9 cellular contexts compared by ENCODE assay signal in the genomic region with DNA sequence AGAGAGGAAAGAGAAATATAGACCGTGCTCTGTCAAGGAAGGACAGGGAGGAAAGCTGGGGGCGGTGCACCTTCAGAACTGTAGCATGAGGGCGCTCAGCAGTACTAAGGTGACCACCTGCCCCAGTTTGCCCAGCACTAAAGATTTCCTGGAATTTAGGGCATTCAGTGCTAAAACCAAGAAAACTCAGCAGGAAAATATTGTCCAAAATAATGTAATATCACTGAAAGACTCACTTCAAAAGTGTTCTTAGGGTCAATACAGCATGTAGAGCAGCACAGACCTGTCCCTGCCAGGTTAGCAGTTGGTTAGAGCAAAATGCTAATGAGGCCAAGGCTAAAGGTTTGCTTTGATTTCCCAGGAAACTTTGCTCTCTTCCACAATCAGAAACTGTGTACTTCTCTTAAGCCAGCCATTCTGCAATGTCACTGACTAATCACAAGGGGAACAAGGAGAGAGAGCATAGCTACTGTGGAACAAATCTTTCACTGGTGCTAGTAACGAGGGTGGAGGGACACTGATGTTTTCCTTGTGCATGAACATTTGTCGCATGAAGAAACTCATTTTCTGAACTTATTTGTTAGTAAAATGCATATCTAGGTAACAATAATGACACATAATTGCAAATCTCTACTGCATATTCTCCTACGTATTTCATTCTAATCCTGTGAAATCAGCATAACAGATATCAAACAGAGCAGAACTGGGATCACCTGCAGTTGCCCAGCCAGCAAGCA. TPM values are rescaled to one million over a fixed set of nuclear protein-coding genes. Genes with fewer than 3 reads are reported as not detected.
DNase-seq lines count a peak whose midpoint lies in the region; ATAC-seq and TF ChIP-seq lines count a peak whose summit lies in the region.
"Had no signal": no experiment of that assay in that cellular context is flagged by ENCODE, and none has a peak within 500 bp of the region (broad histone marks: within the 10 kb centered on the region; RNA-seq: fewer than 3 reads in every experiment).

No MANE protein-coding gene starts in this region.

- H3K27ac Mint-ChIP-seq in activated CD4-positive, alpha-beta memory T cell treated with anti-CD3 and anti-CD28 coated beads, Interleukin-2, amount 10 ng/mL, durations not matched to agents 7 days and 5 days, result no peak overlapping the region

- intact Hi-C loops in left ventricle myocardium inferior (cut with micrococcal nuclease), result no loop called here
- intact Hi-C loops in prostate gland (cut with DNase I), result no loop called here
- intact Hi-C loops in PC-9 (cut with micrococcal nuclease; ENCODE audit: unreplicated experiment), result no loop called here
- intact Hi-C loops in head of caudate nucleus (cut with DNase I), result no loop called here

- H3K36me3 Mint-ChIP-seq in activated CD4-positive, alpha-beta memory T cell treated with anti-CD3 and anti-CD28 coated beads, Interleukin-2, amount 10 ng/mL, durations not matched to agents 7 days and 5 days (ENCODE audit: low read depth), result no peaks in the 10 kb centered on the region

- H3K4me1 ChIP-seq in left ventricle myocardium inferior, result peaks cover 10% of the 10 kb centered on the region
- peaks cover 6% of the 10 kb centered on the region for H3K4me1 ChIP-seq in prostate gland (replicated peaks)
- peaks cover 56% of the 10 kb centered on the region for H3K4me1 ChIP-seq in PC-9 (replicated peaks; ENCODE audit: insufficient read depth)

- H3K4me3 ChIP-seq in GM12864 (ENCODE audit: low read depth, low read length) (no peak overlapping the region), left ventricle myocardium inferior (no peak overlapping the region), prostate gland (no peak overlapping the region), PC-9 (no peak overlapping the region)

- H3K4me2 ChIP-seq in PC-9, result no peak overlapping the region

- no TSS peak for BruUV-seq in PC-9 (replicated peaks; lab: Mats Ljungman, UMichigan)

- H4K20me1 ChIP-seq in PC-9 (ENCODE audit: insufficient read depth), result no peaks in the 10 kb centered on the region

- H3K27me3 ChIP-seq in left ventricle myocardium inferior (ENCODE audit: low read depth) (no peaks in the 10 kb centered on the region), prostate gland (replicated peaks; ENCODE audit: insufficient read depth) (no peaks in the 10 kb centered on the region), PC-9 (ENCODE audit: insufficient read depth, low read depth) (no peaks in the 10 kb centered on the region)

- no peaks in the 10 kb centered on the region for H3K9me2 ChIP-seq in PC-9 (ENCODE audit: insufficient read depth)

- H3K27ac ChIP-seq in left ventricle myocardium inferior (replicated peaks) (peak overlapping the region; percentile 26), prostate gland (peak overlapping the region; percentile 47 to 75), PC-9 (no peak overlapping the region)

- CTCF ChIA-PET in activated CD4-positive, alpha-beta memory T cell treated with anti-CD3 and anti-CD28 coated beads, Interleukin-2, amount 10 ng/mL, durations not matched to agents 7 days and 5 days (lab: Charles Lee), result no interaction called here
- CTCF ChIA-PET in PC-9 (lab: Charles Lee), result no interaction called here

- no peak for DNase-seq in GM12864 (ENCODE audit: low read depth)
- DNase-seq in left ventricle myocardium inferior, result no peak
- no peak for DNase-seq in prostate gland (ENCODE audit: low spot score)
- DNase-seq in T1000 (lab: John Stamatoyannopoulos, UW), result no peak
- DNase-seq in activated CD4-positive, alpha-beta memory T cell treated with anti-CD3 and anti-CD28 coated beads, Interleukin-2, amount 10 ng/mL, durations not matched to agents 7 days and 5 days, result no peak
- DNase-seq in PC-9, result no peak
- DNase-seq in head of caudate nucleus, result no peak
- DNase-seq: NCI-H1930 had no signal

- peaks cover 16% of the 10 kb centered on the region for H3K4me1 Mint-ChIP-seq in activated CD4-positive, alpha-beta memory T cell treated with anti-CD3 and anti-CD28 coated beads, Interleukin-2, amount 10 ng/mL, durations not matched to agents 7 days and 5 days

- no peaks in the 10 kb centered on the region for H3K9me3 ChIP-seq in left ventricle myocardium inferior (replicated peaks)
- no peaks in the 10 kb centered on the region for H3K9me3 ChIP-seq in prostate gland
- H3K9me3 ChIP-seq in PC-9 (ENCODE audit: insufficient read depth, low read depth), result no peaks in the 10 kb centered on the region

- POLR2A ChIA-PET in activated CD4-positive, alpha-beta memory T cell treated with anti-CD3 and anti-CD28 coated beads, Interleukin-2, amount 10 ng/mL, durations not matched to agents 7 days and 5 days (lab: Charles Lee), result no interaction called here
- POLR2A ChIA-PET in PC-9 (lab: Charles Lee; ENCODE audit: unreplicated experiment), result interaction anchor here (0.9 kb wide), 1 partner anchor 102 kb away, joined by 6 read pairs; no protein-coding TSS in a partner anchor

- peak; percentile 82 for ATAC-seq in SK-N-SH treated with all-trans-retinoic acid at 6 μM for 48 hours

- WGBS in prostate gland, result 58% methylated on average over 6 of the region's 6 CpGs

- TF ChIP-seq CTCF in GM12864 (IDR thresholded peaks at IDR 0.05; ENCODE audit: low read depth, low read length, missing control alignments) (peak; percentile 7), left ventricle myocardium inferior (IDR thresholded peaks at IDR 0.05; ENCODE audit: borderline replicate concordance) (peak; percentile 51), prostate gland (IDR thresholded peaks at IDR 0.05) (peak in 1 of 4 experiments; percentile 9), PC-9 (conservative IDR thresholded peaks at IDR 0.05) (no peak)

- H3K27me3 Mint-ChIP-seq in activated CD4-positive, alpha-beta memory T cell treated with anti-CD3 and anti-CD28 coated beads, Interleukin-2, amount 10 ng/mL, durations not matched to agents 7 days and 5 days, result no peaks in the 10 kb centered on the region

- H3K4me3 Mint-ChIP-seq in activated CD4-positive, alpha-beta memory T cell treated with anti-CD3 and anti-CD28 coated beads, Interleukin-2, amount 10 ng/mL, durations not matched to agents 7 days and 5 days, result no peak overlapping the region

- H2AFZ ChIP-seq in PC-9, result no peak overlapping the region

- TF ChIP-seq POLR2A in prostate gland (IDR thresholded peaks at IDR 0.05), result no peak

- no peaks in the 10 kb centered on the region for H3K9me3 Mint-ChIP-seq in activated CD4-positive, alpha-beta memory T cell treated with anti-CD3 and anti-CD28 coated beads, Interleukin-2, amount 10 ng/mL, durations not matched to agents 7 days and 5 days

- H3K36me3 ChIP-seq in left ventricle myocardium inferior (no peaks in the 10 kb centered on the region), prostate gland (no peaks in the 10 kb centered on the region), PC-9 (ENCODE audit: low read depth) (no peaks in the 10 kb centered on the region)

- no peaks in the 10 kb centered on the region for H3K79me2 ChIP-seq in PC-9 (ENCODE audit: low read depth)

- peaks cover 11% of the 10 kb centered on the region; the same call in 1 of the 2 replicates for H3F3A ChIP-seq in PC-9 (ENCODE audit: insufficient read depth, low read depth)

TF ChIP-seq in SK-N-SH treated with all-trans-retinoic acid at 6 μM for 48 hours, 23 proteins besides CTCF, POLR2A, EP300 and RAD21 (continues in another document):
- TF ChIP-seq TCF4 (CRISPR knock-in tag; IDR thresholded peaks at IDR 0.05; ENCODE audit: borderline replicate concordance) (no peak), SNAI2 (CRISPR knock-in tag; IDR thresholded peaks at IDR 0.05) (no peak), CSDC2 (CRISPR knock-in tag; IDR thresholded peaks at IDR 0.05) (no peak), ISL1 (CRISPR knock-in tag; IDR thresholded peaks at IDR 0.05) (no peak)
- TF ChIP-seq, protein P1, sequence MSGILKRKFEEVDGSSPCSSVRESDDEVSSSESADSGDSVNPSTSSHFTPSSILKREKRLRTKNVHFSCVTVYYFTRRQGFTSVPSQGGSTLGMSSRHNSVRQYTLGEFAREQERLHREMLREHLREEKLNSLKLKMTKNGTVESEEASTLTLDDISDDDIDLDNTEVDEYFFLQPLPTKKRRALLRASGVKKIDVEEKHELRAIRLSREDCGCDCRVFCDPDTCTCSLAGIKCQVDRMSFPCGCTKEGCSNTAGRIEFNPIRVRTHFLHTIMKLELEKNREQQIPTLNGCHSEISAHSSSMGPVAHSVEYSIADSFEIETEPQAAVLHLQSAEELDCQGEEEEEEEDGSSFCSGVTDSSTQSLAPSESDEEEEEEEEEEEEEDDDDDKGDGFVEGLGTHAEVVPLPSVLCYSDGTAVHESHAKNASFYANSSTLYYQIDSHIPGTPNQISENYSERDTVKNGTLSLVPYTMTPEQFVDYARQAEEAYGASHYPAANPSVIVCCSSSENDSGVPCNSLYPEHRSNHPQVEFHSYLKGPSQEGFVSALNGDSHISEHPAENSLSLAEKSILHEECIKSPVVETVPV (CRISPR knock-in tag; IDR thresholded peaks at IDR 0.05), result no peak
- TF ChIP-seq, protein P2, sequence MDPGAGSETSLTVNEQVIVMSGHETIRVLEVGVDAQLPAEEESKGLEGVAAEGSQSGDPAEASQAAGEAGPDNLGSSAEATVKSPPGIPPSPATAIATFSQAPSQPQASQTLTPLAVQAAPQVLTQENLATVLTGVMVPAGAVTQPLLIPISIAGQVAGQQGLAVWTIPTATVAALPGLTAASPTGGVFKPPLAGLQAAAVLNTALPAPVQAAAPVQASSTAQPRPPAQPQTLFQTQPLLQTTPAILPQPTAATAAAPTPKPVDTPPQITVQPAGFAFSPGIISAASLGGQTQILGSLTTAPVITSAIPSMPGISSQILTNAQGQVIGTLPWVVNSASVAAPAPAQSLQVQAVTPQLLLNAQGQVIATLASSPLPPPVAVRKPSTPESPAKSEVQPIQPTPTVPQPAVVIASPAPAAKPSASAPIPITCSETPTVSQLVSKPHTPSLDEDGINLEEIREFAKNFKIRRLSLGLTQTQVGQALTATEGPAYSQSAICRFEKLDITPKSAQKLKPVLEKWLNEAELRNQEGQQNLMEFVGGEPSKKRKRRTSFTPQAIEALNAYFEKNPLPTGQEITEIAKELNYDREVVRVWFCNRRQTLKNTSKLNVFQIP (CRISPR knock-in tag; IDR thresholded peaks at IDR 0.05; ENCODE audit: borderline replicate concordance, low read depth), result no peak
- TF ChIP-seq, protein P3, sequence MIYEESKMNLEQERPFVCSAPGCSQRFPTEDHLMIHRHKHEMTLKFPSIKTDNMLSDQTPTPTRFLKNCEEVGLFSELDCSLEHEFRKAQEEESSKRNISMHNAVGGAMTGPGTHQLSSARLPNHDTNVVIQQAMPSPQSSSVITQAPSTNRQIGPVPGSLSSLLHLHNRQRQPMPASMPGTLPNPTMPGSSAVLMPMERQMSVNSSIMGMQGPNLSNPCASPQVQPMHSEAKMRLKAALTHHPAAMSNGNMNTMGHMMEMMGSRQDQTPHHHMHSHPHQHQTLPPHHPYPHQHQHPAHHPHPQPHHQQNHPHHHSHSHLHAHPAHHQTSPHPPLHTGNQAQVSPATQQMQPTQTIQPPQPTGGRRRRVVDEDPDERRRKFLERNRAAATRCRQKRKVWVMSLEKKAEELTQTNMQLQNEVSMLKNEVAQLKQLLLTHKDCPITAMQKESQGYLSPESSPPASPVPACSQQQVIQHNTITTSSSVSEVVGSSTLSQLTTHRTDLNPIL (CRISPR knock-in tag; IDR thresholded peaks at IDR 0.05; ENCODE audit: low read depth), result no peak

RNA-seq across cellular contexts. Expression of a gene that starts 53.0 kb away (rescaled TPM):
- total RNA-seq in left ventricle myocardium inferior (24.6 TPM), prostate gland (10 to 100 TPM; 32.1 to 34.4 TPM), PC-9 (2021) (10.0 and 11.7 TPM in 2 replicates)
- total RNA-seq in activated CD4-positive, alpha-beta memory T cell treated with anti-CD3 and anti-CD28 coated beads, Interleukin-2, amount 10 ng/mL, durations not matched to agents 7 days and 5 days, result 1 to 10 TPM; 4.6 to 5.0 TPM
